In genomic region chr9:38391278-38392118, GRCh38 we compare ENCODE assay signal across 8 cellular contexts. TPM values are rescaled to one million over a fixed set of nuclear protein-coding genes. Genes with fewer than 3 reads are reported as not detected.
DNase-seq lines count a peak whose midpoint lies in the region; ATAC-seq and TF ChIP-seq lines count a peak whose summit lies in the region.

No MANE protein-coding gene starts in this region.

- H3K36me3 Mint-ChIP-seq in activated naive CD4-positive, alpha-beta T cell treated with anti-CD3 and anti-CD28 coated beads for 36 hours (ENCODE audit: low read depth): peaks cover 21% of the 10 kb centered on the region
- H3K36me3 Mint-ChIP-seq in activated T-helper 2 cell treated with anti-CD3 and anti-CD28 coated beads, Interferon-gamma antibody, Interleukin-2, Interleukin-4, amounts not matched to agents 10 μg/mL and 5 μg/mL and 100 μg/mL, durations not matched to agents 14 hours and 24 hours and 36 hours (ENCODE audit: low read depth): peaks cover 20% of the 10 kb centered on the region

- H3K9me3 Mint-ChIP-seq in activated naive CD4-positive, alpha-beta T cell treated with anti-CD3 and anti-CD28 coated beads for 36 hours: peaks cover 2% of the 10 kb centered on the region
- no peaks in the 10 kb centered on the region for H3K9me3 Mint-ChIP-seq in activated T-helper 2 cell treated with anti-CD3 and anti-CD28 coated beads, Interferon-gamma antibody, Interleukin-2, Interleukin-4, amounts not matched to agents 10 μg/mL and 5 μg/mL and 100 μg/mL, durations not matched to agents 14 hours and 24 hours and 36 hours

- H3K36me3 ChIP-seq in right lobe of liver (peaks cover 0 to 8% (median 5%) of the 10 kb centered on the region in 4 donors), thoracic aorta (peaks cover 18% of the 10 kb centered on the region)

- no peak for DNase-seq in activated naive CD4-positive, alpha-beta T cell treated with anti-CD3 and anti-CD28 coated beads for 36 hours
- no peak for DNase-seq in activated naive CD4-positive, alpha-beta T cell (lab: John Stamatoyannopoulos, UW)
- no peak for DNase-seq in activated T-helper 2 cell treated with anti-CD3 and anti-CD28 coated beads, Interferon-gamma antibody, Interleukin-2, Interleukin-4, amounts not matched to agents 10 μg/mL and 5 μg/mL and 100 μg/mL, durations not matched to agents 14 hours and 24 hours and 36 hours (ENCODE audit: low spot score)
- DNase-seq in right lobe of liver (peak in 1 of 3 donors; percentile 42), thoracic aorta (ENCODE audit: low spot score) (no peak), RKO (ENCODE audit: low spot score) (no peak)

- H3K9me3 ChIP-seq in right lobe of liver (no peaks in the 10 kb centered on the region), thoracic aorta (no peaks in the 10 kb centered on the region)

- H3K4me1 Mint-ChIP-seq in activated naive CD4-positive, alpha-beta T cell treated with anti-CD3 and anti-CD28 coated beads for 36 hours (ENCODE audit: low read depth): peaks cover 13% of the 10 kb centered on the region
- H3K4me1 Mint-ChIP-seq in activated T-helper 2 cell treated with anti-CD3 and anti-CD28 coated beads, Interferon-gamma antibody, Interleukin-2, Interleukin-4, amounts not matched to agents 10 μg/mL and 5 μg/mL and 100 μg/mL, durations not matched to agents 14 hours and 24 hours and 36 hours (ENCODE audit: low read depth): peaks cover 16% of the 10 kb centered on the region

- H3K4me3 ChIP-seq in right lobe of liver: peak overlapping the region in 1 of 3 donors; percentile 76
- H3K4me3 ChIP-seq in thoracic aorta: peak overlapping the region; percentile 93

- CTCF ChIA-PET in activated naive CD4-positive, alpha-beta T cell treated with anti-CD3 and anti-CD28 coated beads for 36 hours (lab: Charles Lee): no interaction called here

- intact Hi-C loops in activated naive CD4-positive, alpha-beta T cell treated with anti-CD3 and anti-CD28 coated beads for 36 hours (cut with micrococcal nuclease): loop anchor here (5.0 kb wide), 1 partner anchor 489 kb away; the partner anchor contains the start of gene SLC25A51
- intact Hi-C loops in activated T-helper 2 cell treated with anti-CD3 and anti-CD28 coated beads, Interferon-gamma antibody, Interleukin-2, Interleukin-4, amounts not matched to agents 10 μg/mL and 5 μg/mL and 100 μg/mL, durations not matched to agents 14 hours and 24 hours and 36 hours (cut with micrococcal nuclease): loop anchor here (5.0 to 10.0 kb wide), 2 partner anchors 327 to 489 kb away; partner anchors contain the start of genes SHB and SLC25A51
- intact Hi-C loops in right lobe of liver (cut with DNase I): no loop called here

- H3K27me3 Mint-ChIP-seq in activated naive CD4-positive, alpha-beta T cell treated with anti-CD3 and anti-CD28 coated beads for 36 hours (ENCODE audit: low read depth): peaks cover 9% of the 10 kb centered on the region
- peaks cover 24% of the 10 kb centered on the region for H3K27me3 Mint-ChIP-seq in activated T-helper 2 cell treated with anti-CD3 and anti-CD28 coated beads, Interferon-gamma antibody, Interleukin-2, Interleukin-4, amounts not matched to agents 10 μg/mL and 5 μg/mL and 100 μg/mL, durations not matched to agents 14 hours and 24 hours and 36 hours (ENCODE audit: low read depth)

- 86% methylated on average over 7 of the region's 18 CpGs for WGBS in right lobe of liver (ENCODE audit: insufficient coverage, low coverage, low lambda C conversion rate, missing lambda C conversion rate)

- H3K4me3 Mint-ChIP-seq in activated naive CD4-positive, alpha-beta T cell treated with anti-CD3 and anti-CD28 coated beads for 36 hours: peak overlapping the region; percentile 89
- H3K4me3 Mint-ChIP-seq in activated T-helper 2 cell treated with anti-CD3 and anti-CD28 coated beads, Interferon-gamma antibody, Interleukin-2, Interleukin-4, amounts not matched to agents 10 μg/mL and 5 μg/mL and 100 μg/mL, durations not matched to agents 14 hours and 24 hours and 36 hours (ENCODE audit: low read depth): peak overlapping the region; percentile 96

- TF ChIP-seq CTCF in right lobe of liver (IDR thresholded peaks at IDR 0.05) (no peak), thoracic aorta (IDR thresholded peaks at IDR 0.05) (no peak)

- no peak for TF ChIP-seq POLR2A in right lobe of liver (IDR thresholded peaks at IDR 0.05)

- no peak overlapping the region for H3K27ac Mint-ChIP-seq in activated naive CD4-positive, alpha-beta T cell treated with anti-CD3 and anti-CD28 coated beads for 36 hours
- no peak overlapping the region for H3K27ac Mint-ChIP-seq in activated T-helper 2 cell treated with anti-CD3 and anti-CD28 coated beads, Interferon-gamma antibody, Interleukin-2, Interleukin-4, amounts not matched to agents 10 μg/mL and 5 μg/mL and 100 μg/mL, durations not matched to agents 14 hours and 24 hours and 36 hours

- ATAC-seq in right lobe of liver (no peak), thoracic aorta (ENCODE audit: insufficient number of reproducible peaks, low FRiP score, low read depth) (no peak), HG02759 (IDR thresholded peaks at IDR 0.05; ENCODE audit: unreplicated experiment) (no peak), GM21390 (IDR thresholded peaks at IDR 0.05; ENCODE audit: unreplicated experiment) (no peak)

- H3K27me3 ChIP-seq in right lobe of liver (no peaks in the 10 kb centered on the region), thoracic aorta (replicated peaks; ENCODE audit: insufficient read depth) (no peaks in the 10 kb centered on the region)

- peaks cover 0 to 67% (median 41%) of the 10 kb centered on the region in 4 donors for H3K4me1 ChIP-seq in right lobe of liver
- peaks cover 40 to 75% of the 10 kb centered on the region in 2 donors for H3K4me1 ChIP-seq in thoracic aorta (ENCODE audit: control insufficient read depth in 1 of 2, low read depth in 2 of 2)

- peak overlapping the region in 2 of 3 donors; percentile 79 to 86 for H3K27ac ChIP-seq in right lobe of liver
- peak overlapping the region; percentile 99 to 100 for H3K27ac ChIP-seq in thoracic aorta

RNA-seq across cellular contexts. Expression of gene ALDH1B1, which starts 1.0 kb away (rescaled TPM):
- 10 to 100 TPM; 14.1 to 17.9 TPM for total RNA-seq in activated naive CD4-positive, alpha-beta T cell treated with anti-CD3 and anti-CD28 coated beads for 36 hours
- total RNA-seq in activated T-helper 2 cell treated with anti-CD3 and anti-CD28 coated beads, Interferon-gamma antibody, Interleukin-2, Interleukin-4, amounts not matched to agents 10 μg/mL and 5 μg/mL and 100 μg/mL, durations not matched to agents 14 hours and 24 hours and 36 hours: 37.7 and 39.3 TPM in 2 replicates
- total RNA-seq in right lobe of liver: 100 to 1,000 TPM in 2 of 6 experiments, 10 to 100 TPM in 4; 61.6 to 179 (median 81.8) TPM
- 100 to 1,000 TPM; 195 to 229 TPM for total RNA-seq in thoracic aorta

RNA-seq across cellular contexts. Expression of gene IGFBPL1, which starts 32.8 kb away (rescaled TPM):
- total RNA-seq in activated naive CD4-positive, alpha-beta T cell treated with anti-CD3 and anti-CD28 coated beads for 36 hours: under 1 TPM; 0.20 to 0.26 TPM
- total RNA-seq in activated T-helper 2 cell treated with anti-CD3 and anti-CD28 coated beads, Interferon-gamma antibody, Interleukin-2, Interleukin-4, amounts not matched to agents 10 μg/mL and 5 μg/mL and 100 μg/mL, durations not matched to agents 14 hours and 24 hours and 36 hours: 0.16 TPM in 1 of 2 replicates, not detected in the other
- total RNA-seq in right lobe of liver (1 to 10 TPM in 2 of 6 experiments, under 1 TPM in 3, not detected in 1; 0.20 to 2.7 (median 0.44) TPM), thoracic aorta (10 to 100 TPM; 16.6 to 34.0 TPM)

Comparison
In these comparisons a context has a peak if more than half of its experiments do, and no peak if none do; other contexts are left out.
1. RNA of gene IGFBPL1, which starts 32.8 kb away (total RNA-seq): 16.6 to 34.0 TPM in thoracic aorta; 0.20 to 2.7 TPM in right lobe of liver, 0.20 to 0.26 TPM in activated naive CD4-positive, alpha-beta T cell treated with anti-CD3 and anti-CD28 coated beads for 36 hours and 0.16 TPM in activated T-helper 2 cell treated with anti-CD3 and anti-CD28 coated beads, Interferon-gamma antibody, Interleukin-2, Interleukin-4, amounts not matched to agents 10 μg/mL and 5 μg/mL and 100 μg/mL, durations not matched to agents 14 hours and 24 hours and 36 hours; every median in the first group is over 4 times any median in the second.
2. intact Hi-C loops: an anchor here in activated naive CD4-positive, alpha-beta T cell treated with anti-CD3 and anti-CD28 coated beads for 36 hours (5.0 kb wide) and activated T-helper 2 cell treated with anti-CD3 and anti-CD28 coated beads, Interferon-gamma antibody, Interleukin-2, Interleukin-4, amounts not matched to agents 10 μg/mL and 5 μg/mL and 100 μg/mL, durations not matched to agents 14 hours and 24 hours and 36 hours (5.0 to 10.0 kb wide); none called in right lobe of liver.